10 cellular contexts compared by ENCODE assay signal in the genomic region with DNA sequence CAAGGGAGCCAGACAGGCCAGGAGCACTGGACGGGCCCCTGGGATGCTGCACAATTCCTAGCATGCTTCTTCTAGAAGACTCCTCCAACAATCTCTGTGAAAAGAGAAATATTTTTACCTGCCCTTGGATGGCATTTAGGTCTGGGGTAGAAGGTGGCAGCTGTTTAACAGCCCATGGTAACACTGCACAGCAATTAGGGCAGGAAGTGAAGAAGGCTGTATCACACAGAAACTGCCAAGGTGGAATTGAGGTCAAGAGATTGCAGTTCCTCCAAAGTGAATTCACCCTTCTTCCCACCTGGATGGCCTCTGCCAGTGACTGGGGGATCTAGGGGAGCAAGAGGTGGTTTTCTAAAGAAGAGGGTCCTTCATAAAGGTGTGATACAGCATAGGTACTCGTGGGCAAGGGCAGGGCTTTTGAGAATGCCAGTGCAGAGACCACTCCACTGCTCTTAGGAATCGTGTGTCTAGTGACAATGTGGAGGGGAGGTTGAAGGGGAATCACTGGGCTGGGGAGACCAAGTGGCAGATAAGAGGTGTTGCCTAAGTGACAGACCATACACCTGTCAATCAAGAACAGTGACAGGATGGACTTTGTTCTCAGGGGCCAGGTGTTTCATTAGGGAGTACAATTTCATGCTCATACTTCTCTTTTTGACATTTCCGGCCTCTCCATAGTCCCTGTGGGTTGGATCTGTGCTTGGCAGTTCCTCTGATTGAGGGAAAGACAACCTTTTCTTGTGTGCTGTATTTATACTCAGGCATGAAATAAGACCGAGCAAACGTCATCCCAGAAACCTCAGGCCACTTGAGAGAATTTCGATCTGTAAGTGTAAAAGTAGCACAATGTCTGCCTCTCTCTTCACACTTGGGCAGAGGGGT.
DNase-seq lines count a peak whose midpoint lies in the region; ATAC-seq and TF ChIP-seq lines count a peak whose summit lies in the region.
"Had no signal": no experiment of that assay in that cellular context is flagged by ENCODE, and none has a peak within 500 bp of the region (broad histone marks: within the 10 kb centered on the region; RNA-seq: fewer than 3 reads in every experiment).

No MANE protein-coding gene starts in this region.

- H3K36me3 Mint-ChIP-seq in activated CD4-positive, alpha-beta T cell treated with anti-CD3 and anti-CD28 coated beads for 36 hours (ENCODE audit: low read depth), result no peaks in the 10 kb centered on the region
- H3K36me3 Mint-ChIP-seq in activated CD4-positive, alpha-beta T cell treated with anti-CD3 and anti-CD28 coated beads, Interleukin-2, amount 10 ng/mL, durations not matched to agents 24 days and 14 days (ENCODE audit: low read depth), result peaks cover 5% of the 10 kb centered on the region
- no peaks in the 10 kb centered on the region for H3K36me3 Mint-ChIP-seq in stimulated activated naive B cell treated with anti-CD40 and anti-IgM and Interleukin-4, amounts not matched to agents 10 μg/mL and 1 μg/mL and 100 μg/mL, for 72 hours

- H3K9ac ChIP-seq in Loucy (ENCODE audit: low read depth, low read length, poor library complexity, severe bottlenecking), result peak overlapping the region; percentile 17

- no peaks in the 10 kb centered on the region for H3K36me3 ChIP-seq in Loucy (ENCODE audit: insufficient read depth, low read length)

- H3K27me3 Mint-ChIP-seq in activated CD4-positive, alpha-beta T cell treated with anti-CD3 and anti-CD28 coated beads for 36 hours, result no peaks in the 10 kb centered on the region
- no peaks in the 10 kb centered on the region for H3K27me3 Mint-ChIP-seq in activated CD4-positive, alpha-beta T cell treated with anti-CD3 and anti-CD28 coated beads, Interleukin-2, amount 10 ng/mL, durations not matched to agents 24 days and 14 days
- peaks cover 0 to 4% of the 10 kb centered on the region in 2 donors for H3K27me3 Mint-ChIP-seq in stimulated activated naive B cell treated with anti-CD40 and anti-IgM and Interleukin-4, amounts not matched to agents 10 μg/mL and 1 μg/mL and 100 μg/mL, for 72 hours

- peak overlapping the region; percentile 18 for H2AFZ ChIP-seq in Loucy (ENCODE audit: low read length)

- POLR2A ChIA-PET in activated CD4-positive, alpha-beta T cell treated with anti-CD3 and anti-CD28 coated beads for 36 hours (lab: Charles Lee), result no interaction called here

- peaks cover 16% of the 10 kb centered on the region for H3K4me1 Mint-ChIP-seq in activated CD4-positive, alpha-beta T cell treated with anti-CD3 and anti-CD28 coated beads for 36 hours
- H3K4me1 Mint-ChIP-seq in activated CD4-positive, alpha-beta T cell treated with anti-CD3 and anti-CD28 coated beads, Interleukin-2, amount 10 ng/mL, durations not matched to agents 24 days and 14 days, result peaks cover 35% of the 10 kb centered on the region
- H3K4me1 Mint-ChIP-seq in stimulated activated naive B cell treated with anti-CD40 and anti-IgM and Interleukin-4, amounts not matched to agents 10 μg/mL and 1 μg/mL and 100 μg/mL, for 72 hours, result peaks cover 14 to 15% of the 10 kb centered on the region in 2 donors

- TF ChIP-seq CTCF in Loucy (conservative IDR thresholded peaks at IDR 0.05; ENCODE audit: low read length), result no peak

- no peaks in the 10 kb centered on the region for H3K9me3 Mint-ChIP-seq in activated CD4-positive, alpha-beta T cell treated with anti-CD3 and anti-CD28 coated beads for 36 hours (ENCODE audit: low read depth)
- H3K9me3 Mint-ChIP-seq in activated CD4-positive, alpha-beta T cell treated with anti-CD3 and anti-CD28 coated beads, Interleukin-2, amount 10 ng/mL, durations not matched to agents 24 days and 14 days, result peaks cover 12% of the 10 kb centered on the region
- H3K9me3 Mint-ChIP-seq in stimulated activated naive B cell treated with anti-CD40 and anti-IgM and Interleukin-4, amounts not matched to agents 10 μg/mL and 1 μg/mL and 100 μg/mL, for 72 hours, result peaks cover 0 to 3% of the 10 kb centered on the region in 2 donors

- no peaks in the 10 kb centered on the region for H3K9me2 ChIP-seq in Loucy (replicated peaks; ENCODE audit: low read depth, low read length)

- H3K4me3 Mint-ChIP-seq in activated CD4-positive, alpha-beta T cell treated with anti-CD3 and anti-CD28 coated beads for 36 hours, result no peak overlapping the region
- H3K4me3 Mint-ChIP-seq in activated CD4-positive, alpha-beta T cell treated with anti-CD3 and anti-CD28 coated beads, Interleukin-2, amount 10 ng/mL, durations not matched to agents 24 days and 14 days, result no peak overlapping the region
- H3K4me3 Mint-ChIP-seq in stimulated activated naive B cell treated with anti-CD40 and anti-IgM and Interleukin-4, amounts not matched to agents 10 μg/mL and 1 μg/mL and 100 μg/mL, for 72 hours, result no peak overlapping the region

- no peaks in the 10 kb centered on the region for H3F3A ChIP-seq in Loucy (ENCODE audit: low read depth)

- peak; percentile 24 for ATAC-seq in activated CD4-positive, alpha-beta T cell treated with anti-CD3 and anti-CD28 coated beads for 36 hours
- peak; percentile 64 for ATAC-seq in HG02571 (IDR thresholded peaks at IDR 0.05; ENCODE audit: unreplicated experiment)
- ATAC-seq in stimulated activated naive B cell treated with anti-CD40 and anti-IgM and Interleukin-4, amounts not matched to agents 10 μg/mL and 1 μg/mL and 100 μg/mL, for 72 hours (replicated peaks), result peak; percentile 63 to 81
- ATAC-seq: A549 had no signal

- H3K9me3 ChIP-seq in Loucy (ENCODE audit: insufficient read depth, low read depth, low read length), result no peaks in the 10 kb centered on the region
- H3K9me3 ChIP-seq: A549 had no signal

- no peaks in the 10 kb centered on the region for H3K27me3 ChIP-seq in Loucy (ENCODE audit: insufficient read depth, low read length, poor library complexity, severe bottlenecking)

- peaks cover 16% of the 10 kb centered on the region for H3K4me1 ChIP-seq in Loucy (ENCODE audit: insufficient read depth, low read length, poor library complexity, severe bottlenecking)
- H3K4me1 ChIP-seq: A549 had no signal

- H3K27ac Mint-ChIP-seq in activated CD4-positive, alpha-beta T cell treated with anti-CD3 and anti-CD28 coated beads for 36 hours, result no peak overlapping the region
- H3K27ac Mint-ChIP-seq in activated CD4-positive, alpha-beta T cell treated with anti-CD3 and anti-CD28 coated beads, Interleukin-2, amount 10 ng/mL, durations not matched to agents 24 days and 14 days, result no peak overlapping the region
- H3K27ac Mint-ChIP-seq in stimulated activated naive B cell treated with anti-CD40 and anti-IgM and Interleukin-4, amounts not matched to agents 10 μg/mL and 1 μg/mL and 100 μg/mL, for 72 hours, result no peak overlapping the region

- CTCF ChIA-PET in activated CD4-positive, alpha-beta T cell treated with anti-CD3 and anti-CD28 coated beads for 36 hours (lab: Charles Lee), result interaction anchor here (1.1 to 1.7 kb wide), 2 partner anchors 9 to 71 kb away, joined by 3 read pairs; no protein-coding TSS in a partner anchor

- H3K4me3 ChIP-seq in Loucy (ENCODE audit: low read length, poor library complexity, severe bottlenecking), result no peak overlapping the region
- H3K4me3 ChIP-seq: A549 had no signal

- DNase-seq in activated CD4-positive, alpha-beta T cell treated with anti-CD3 and anti-CD28 coated beads for 36 hours, result no peak
- DNase-seq in activated CD4-positive, alpha-beta T cell treated with anti-CD3 and anti-CD28 coated beads, Interleukin-2, amount 10 ng/mL, durations not matched to agents 24 days and 14 days, result no peak
- DNase-seq in stimulated activated naive B cell treated with anti-CD40 and anti-IgM and Interleukin-4, amounts not matched to agents 10 μg/mL and 1 μg/mL and 100 μg/mL, for 72 hours, result no peak
- no peak for DNase-seq in central memory CD4-positive, alpha-beta T cell
- DNase-seq in OCI-M2 (lab: John Stamatoyannopoulos, UW; ENCODE audit: unreplicated experiment) (no peak), MV-4-11 (lab: John Stamatoyannopoulos, UW) (no peak)
- DNase-seq: posterior cingulate gyrus had no signal

- no peaks in the 10 kb centered on the region for H4K20me1 ChIP-seq in Loucy (ENCODE audit: insufficient read depth, low read length, poor library complexity, severe bottlenecking)

- no peaks in the 10 kb centered on the region for H3K79me2 ChIP-seq in Loucy (ENCODE audit: insufficient read depth, low read length)

- intact Hi-C loops in activated CD4-positive, alpha-beta T cell treated with anti-CD3 and anti-CD28 coated beads for 36 hours (cut with DNase I, micrococcal nuclease), result no loop called here
- intact Hi-C loops in activated CD4-positive, alpha-beta T cell treated with anti-CD3 and anti-CD28 coated beads, Interleukin-2, amount 10 ng/mL, durations not matched to agents 24 days and 14 days (cut with micrococcal nuclease), result no loop called here

- peak overlapping the region; percentile 35 for H3K4me2 ChIP-seq in Loucy (ENCODE audit: low read depth, low read length, poor library complexity, severe bottlenecking)
- H3K4me2 ChIP-seq: A549 had no signal
